ENCODE assay signal across 8 cellular contexts in the genomic region with DNA sequence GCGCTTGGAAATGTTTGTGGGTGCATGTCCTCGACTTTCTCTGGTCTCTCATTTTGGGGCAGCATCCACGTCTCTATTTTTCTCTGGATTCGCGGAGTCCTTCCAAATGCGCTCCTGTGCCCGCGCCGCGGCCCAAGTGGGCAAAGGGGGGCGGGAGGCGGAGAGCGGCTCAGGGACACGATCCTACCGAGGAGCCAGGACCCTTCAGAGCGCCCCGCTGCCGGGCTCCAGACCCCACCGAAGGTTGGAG. TPM values are rescaled to one million over a fixed set of nuclear protein-coding genes. Genes with fewer than 3 reads are reported as not detected.
DNase-seq lines count a peak whose midpoint lies in the region; ATAC-seq and TF ChIP-seq lines count a peak whose summit lies in the region.

No MANE protein-coding gene starts in this region.

- H3K36me3 Mint-ChIP-seq in effector memory CD8-positive, alpha-beta T cell (ENCODE audit: insufficient read depth): peaks cover 8% of the 10 kb centered on the region
- no peaks in the 10 kb centered on the region for H3K36me3 Mint-ChIP-seq in naive thymus-derived CD8-positive, alpha-beta T cell

- CTCF ChIA-PET in A673 (lab: Charles Lee): no interaction called here

- no peak for TF ChIP-seq CTCF in A673 (conservative IDR thresholded peaks at IDR 0.05; ENCODE audit: low read depth, low read length)

- no peaks in the 10 kb centered on the region for H3K36me3 ChIP-seq in A673 (ENCODE audit: insufficient read depth, low read length, poor library complexity, severe bottlenecking)

- DNase-seq in A673 (ENCODE audit: low spot score): no peak
- DNase-seq in effector memory CD8-positive, alpha-beta T cell: peak in 1 of 3 experiments; percentile 21
- peak in 2 of 10 donors; percentile 23 to 24 for DNase-seq in naive thymus-derived CD8-positive, alpha-beta T cell
- no peak for DNase-seq in glomerular visceral epithelial cell (ENCODE audit: extremely low spot score)

- H3K4me3 ChIP-seq in A673 (ENCODE audit: low read depth, low read length, poor library complexity, severe bottlenecking): peak overlapping the region; percentile 41

- H3K27ac Mint-ChIP-seq in effector memory CD8-positive, alpha-beta T cell: peak overlapping the region; percentile 86 to 91
- peak overlapping the region in 4 of 10 donors; percentile 24 to 85 (median 54) for H3K27ac Mint-ChIP-seq in naive thymus-derived CD8-positive, alpha-beta T cell

- BruUV-seq in A673 (replicated peaks; lab: Mats Ljungman, UMichigan): no TSS peak

- no peak overlapping the region for H3K27ac ChIP-seq in A673 (ENCODE audit: low read depth, low read length, poor library complexity, severe bottlenecking)

- peak overlapping the region; percentile 93 to 94 for H3K4me3 Mint-ChIP-seq in effector memory CD8-positive, alpha-beta T cell
- peak overlapping the region; percentile 84 to 96 (median 92) for H3K4me3 Mint-ChIP-seq in naive thymus-derived CD8-positive, alpha-beta T cell

- peaks cover 84% of the 10 kb centered on the region for H3K27me3 ChIP-seq in A673 (replicated peaks; ENCODE audit: insufficient read depth, low read depth, low read length, poor library complexity)

- H3K9me3 Mint-ChIP-seq in effector memory CD8-positive, alpha-beta T cell: no peaks in the 10 kb centered on the region
- H3K9me3 Mint-ChIP-seq in naive thymus-derived CD8-positive, alpha-beta T cell: no peaks in the 10 kb centered on the region

- POLR2A ChIA-PET in A673 (lab: Charles Lee; ENCODE audit: low non-redundant PET): no interaction called here
- POLR2A ChIA-PET in naive thymus-derived CD8-positive, alpha-beta T cell (lab: Charles Lee): no interaction called here

- peaks cover 23 to 24% of the 10 kb centered on the region in 2 donors for H3K4me1 Mint-ChIP-seq in effector memory CD8-positive, alpha-beta T cell (ENCODE audit: low read depth in 2 of 2)
- peaks cover 16 to 41% (median 26%) of the 10 kb centered on the region in 4 donors for H3K4me1 Mint-ChIP-seq in naive thymus-derived CD8-positive, alpha-beta T cell

- ATAC-seq in effector memory CD8-positive, alpha-beta T cell (replicated peaks): no peak
- no peak for ATAC-seq in naive thymus-derived CD8-positive, alpha-beta T cell
- ATAC-seq in HG02571 (IDR thresholded peaks at IDR 0.05; ENCODE audit: unreplicated experiment) (no peak), GM21737 (IDR thresholded peaks at IDR 0.05; ENCODE audit: unreplicated experiment) (no peak), HG03469 (IDR thresholded peaks at IDR 0.05; ENCODE audit: unreplicated experiment) (no peak)

- H3K9me3 ChIP-seq in A673 (ENCODE audit: low read depth, low read length, poor library complexity, severe bottlenecking): no peaks in the 10 kb centered on the region

- H3K27me3 Mint-ChIP-seq in effector memory CD8-positive, alpha-beta T cell: peaks cover 32 to 55% of the 10 kb centered on the region in 2 donors
- peaks cover 24 to 67% (median 46%) of the 10 kb centered on the region in 5 donors for H3K27me3 Mint-ChIP-seq in naive thymus-derived CD8-positive, alpha-beta T cell

- intact Hi-C loops in A673 (cut with micrococcal nuclease; ENCODE audit: unreplicated experiment): no loop called here

- H3K4me1 ChIP-seq in A673 (ENCODE audit: insufficient read depth, low read length, poor library complexity, severe bottlenecking): peaks cover 33% of the 10 kb centered on the region

TF ChIP-seq in PFSK-1, 5 proteins besides CTCF, POLR2A, EP300 and RAD21:
- TF ChIP-seq TAF1 (IDR thresholded peaks at IDR 0.05; ENCODE audit: borderline replicate concordance, insufficient read depth, low read length) (0 out of 2 replicates have a peak, but pooled peaks have one; percentile 21), FOXP2 (optimal IDR thresholded peaks at IDR 0.05; ENCODE audit: borderline replicate concordance, extremely low read depth, extremely low read length, insufficient read depth) (no peak), POLR2AphosphoS5 (IDR thresholded peaks at IDR 0.05; ENCODE audit: low read depth, low read length) (no peak), SIN3A (IDR thresholded peaks at IDR 0.05; ENCODE audit: borderline replicate concordance, insufficient read depth, low read length) (no peak)
- TF ChIP-seq, protein P1, sequence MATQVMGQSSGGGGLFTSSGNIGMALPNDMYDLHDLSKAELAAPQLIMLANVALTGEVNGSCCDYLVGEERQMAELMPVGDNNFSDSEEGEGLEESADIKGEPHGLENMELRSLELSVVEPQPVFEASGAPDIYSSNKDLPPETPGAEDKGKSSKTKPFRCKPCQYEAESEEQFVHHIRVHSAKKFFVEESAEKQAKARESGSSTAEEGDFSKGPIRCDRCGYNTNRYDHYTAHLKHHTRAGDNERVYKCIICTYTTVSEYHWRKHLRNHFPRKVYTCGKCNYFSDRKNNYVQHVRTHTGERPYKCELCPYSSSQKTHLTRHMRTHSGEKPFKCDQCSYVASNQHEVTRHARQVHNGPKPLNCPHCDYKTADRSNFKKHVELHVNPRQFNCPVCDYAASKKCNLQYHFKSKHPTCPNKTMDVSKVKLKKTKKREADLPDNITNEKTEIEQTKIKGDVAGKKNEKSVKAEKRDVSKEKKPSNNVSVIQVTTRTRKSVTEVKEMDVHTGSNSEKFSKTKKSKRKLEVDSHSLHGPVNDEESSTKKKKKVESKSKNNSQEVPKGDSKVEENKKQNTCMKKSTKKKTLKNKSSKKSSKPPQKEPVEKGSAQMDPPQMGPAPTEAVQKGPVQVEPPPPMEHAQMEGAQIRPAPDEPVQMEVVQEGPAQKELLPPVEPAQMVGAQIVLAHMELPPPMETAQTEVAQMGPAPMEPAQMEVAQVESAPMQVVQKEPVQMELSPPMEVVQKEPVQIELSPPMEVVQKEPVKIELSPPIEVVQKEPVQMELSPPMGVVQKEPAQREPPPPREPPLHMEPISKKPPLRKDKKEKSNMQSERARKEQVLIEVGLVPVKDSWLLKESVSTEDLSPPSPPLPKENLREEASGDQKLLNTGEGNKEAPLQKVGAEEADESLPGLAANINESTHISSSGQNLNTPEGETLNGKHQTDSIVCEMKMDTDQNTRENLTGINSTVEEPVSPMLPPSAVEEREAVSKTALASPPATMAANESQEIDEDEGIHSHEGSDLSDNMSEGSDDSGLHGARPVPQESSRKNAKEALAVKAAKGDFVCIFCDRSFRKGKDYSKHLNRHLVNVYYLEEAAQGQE (IDR thresholded peaks at IDR 0.05; ENCODE audit: insufficient read depth in 1 of 2, low read depth in 2 of 2, low read length in 2 of 2): no peak
TF ChIP-seq in PFSK-1: peak in this region for 1.

RNA-seq across cellular contexts. Expression of a gene that starts 1.0 kb away (rescaled TPM):
- 0.41 and 1.2 TPM in 2 replicates for total RNA-seq in A673 (2021)
- polyA plus RNA-seq in PFSK-1 (2012; ENCODE audit: insufficient read length, low read depth): 236 TPM
- total RNA-seq in naive thymus-derived CD8-positive, alpha-beta T cell: 1 to 10 TPM; 1.1 to 1.2 TPM
- 1 to 10 TPM in 1 of 3 donors, under 1 TPM in 2; 0.16 to 1.7 (median 0.23) TPM for polyA plus RNA-seq in naive thymus-derived CD8-positive, alpha-beta T cell
